In genomic region chr22:19478086-19478392, GRCh38 we compare ENCODE assay signal across 8 cellular contexts. TPM values are rescaled to one million over a fixed set of nuclear protein-coding genes. Genes with fewer than 3 reads are reported as not detected.
DNase-seq lines count a peak whose midpoint lies in the region; ATAC-seq and TF ChIP-seq lines count a peak whose summit lies in the region.

No MANE protein-coding gene starts in this region.

- H3K36me3 ChIP-seq in Panc1 (ENCODE audit: control insufficient read depth, insufficient read depth, low read length), result peaks cover 3% of the 10 kb centered on the region
- peaks cover 6% of the 10 kb centered on the region in 2 donors for H3K36me3 ChIP-seq in esophagus (ENCODE audit: control insufficient read depth in 2 of 2, insufficient read depth in 2 of 2, low read length in 1 of 2)
- peaks cover 21 to 25% of the 10 kb centered on the region in 2 experiments for H3K36me3 ChIP-seq in trophoblast cell (ENCODE audit: control insufficient read depth in 1 of 2, insufficient read depth in 2 of 2, low read length in 2 of 2)

- POLR2A ChIA-PET in Panc1 (lab: Charles Lee), result interaction anchor here (0.6 kb wide), 1 partner anchor 161 kb away, joined by 4 read pairs; no protein-coding TSS in a partner anchor

- no peak overlapping the region for H3K14ac ChIP-seq in trophoblast cell (ENCODE audit: low read length)

- no peak overlapping the region for H2BK12ac ChIP-seq in trophoblast cell (ENCODE audit: low read length)

- H3K4me1 Mint-ChIP-seq in Calu3 (ENCODE audit: low read depth, unreplicated experiment), result peaks cover 31% of the 10 kb centered on the region

- in situ Hi-C loops in Panc1 (cut with HindIII; ENCODE audit: low pct_unique_long_range_greater_than_20kb, low sequenced_read_pairs), result no loop called here

- H3K4me3 ChIP-seq in Panc1 (ENCODE audit: low read depth in 2 of 2, low read length in 2 of 2) (peak overlapping the region; percentile 89 to 93), esophagus (ENCODE audit: low read depth in 1 of 2, low read length in 2 of 2) (peak overlapping the region; percentile 17 to 81), trophoblast cell (ENCODE audit: low read depth, low read length) (no peak overlapping the region)

- H2BK5ac ChIP-seq in trophoblast cell (ENCODE audit: low read depth, low read length, poor library complexity), result no peak overlapping the region

- H2AK5ac ChIP-seq in trophoblast cell (ENCODE audit: low read length), result no peak overlapping the region

- ATAC-seq in Panc1 (no peak), esophagus mucosa (no peak), HG02981 (IDR thresholded peaks at IDR 0.05; ENCODE audit: unreplicated experiment) (no peak)

- H3K4ac ChIP-seq in trophoblast cell (ENCODE audit: low read depth, low read length), result peak overlapping the region; percentile 98

- H3K4me1 ChIP-seq in Panc1 (ENCODE audit: control insufficient read depth, insufficient read depth, low read length) (peaks cover 3% of the 10 kb centered on the region; the same call in 1 of the 2 replicates), esophagus (ENCODE audit: control insufficient read depth in 2 of 2, insufficient read depth in 2 of 2, low read length in 1 of 2) (peaks cover 0 to 4% of the 10 kb centered on the region in 2 donors), trophoblast cell (ENCODE audit: control insufficient read depth in 1 of 2, insufficient read depth in 2 of 2, low read length in 2 of 2) (peaks cover 4 to 7% of the 10 kb centered on the region in 2 experiments)

- H3K27me3 ChIP-seq in Panc1 (ENCODE audit: control insufficient read depth, insufficient read depth, low read length), result no peaks in the 10 kb centered on the region
- H3K27me3 ChIP-seq in esophagus (ENCODE audit: control insufficient read depth in 1 of 2, insufficient read depth in 2 of 2, low read length in 2 of 2), result no peaks in the 10 kb centered on the region
- no peaks in the 10 kb centered on the region for H3K27me3 ChIP-seq in trophoblast cell (ENCODE audit: insufficient read depth, low read length)

- TF ChIP-seq CTCF in Calu3 (IDR thresholded peaks at IDR 0.05; ENCODE audit: unreplicated experiment) (no peak), Panc1 (IDR thresholded peaks at IDR 0.05) (no peak)

- H3K79me2 ChIP-seq in trophoblast cell (ENCODE audit: control insufficient read depth, insufficient read depth, low read length, poor library complexity), result peaks cover 16% of the 10 kb centered on the region

- WGBS in esophagus, 2 donors, result 3 to 4% methylated on average over 5 of the region's 5 CpGs
- no CpG with 5 or more reads among the region's 5 CpGs for WGBS in trophoblast cell (ENCODE audit: extremely low coverage, insufficient coverage, insufficient read length)

- peak overlapping the region; percentile 50 for H3K23ac ChIP-seq in trophoblast cell (ENCODE audit: low read length)

- no peak overlapping the region for H4K91ac ChIP-seq in trophoblast cell (ENCODE audit: low read depth, low read length)

- peak overlapping the region; percentile 100 for H3K27ac ChIP-seq in Panc1 (ENCODE audit: low read length)
- peak overlapping the region in 1 of 2 donors; percentile 26 for H3K27ac ChIP-seq in esophagus (ENCODE audit: low read depth in 2 of 2, low read length in 1 of 2)
- H3K27ac ChIP-seq in trophoblast cell (ENCODE audit: low read depth, low read length), result no peak overlapping the region

- peak overlapping the region; percentile 80 for H3K4me3 Mint-ChIP-seq in Calu3 (ENCODE audit: low read depth, unreplicated experiment)

- H3K79me1 ChIP-seq in trophoblast cell (ENCODE audit: low read length), result peaks cover 9% of the 10 kb centered on the region

- CTCF ChIA-PET in Calu3 (lab: Charles Lee), result interaction anchor here (0.9 to 1.2 kb wide), 5 partner anchors 10 to 334 kb away, joined by 3 to 5 read pairs (median 3); partner anchors contain the start of genes ESS2 and SLC25A1
- CTCF ChIA-PET in Panc1 (lab: Charles Lee), result no interaction called here

- no peak for DNase-seq in Calu3
- DNase-seq in Panc1 (ENCODE audit: low read depth, low spot score), result no peak
- no peak for DNase-seq in trophoblast cell
- DNase-seq in HK-2 (ENCODE audit: unreplicated experiment), result no peak
- DNase-seq in effector CD8-positive, alpha-beta T cell (lab: John Stamatoyannopoulos, UW), result no peak

- peaks cover 47% of the 10 kb centered on the region for H3K36me3 Mint-ChIP-seq in Calu3 (ENCODE audit: insufficient read depth, unreplicated experiment)

- no peak overlapping the region for H3K18ac ChIP-seq in trophoblast cell (ENCODE audit: low read length)

- no peaks in the 10 kb centered on the region for H3K27me3 Mint-ChIP-seq in Calu3 (ENCODE audit: unreplicated experiment)

- H3K4me2 ChIP-seq in trophoblast cell (ENCODE audit: low read length), result peak overlapping the region; percentile 99

- BruUV-seq in Calu3 (replicated peaks; lab: Mats Ljungman, UMichigan) (TSS peak; percentile 50), Panc1 (replicated peaks; lab: Mats Ljungman, UMichigan) (no TSS peak)

- H2AFZ ChIP-seq in trophoblast cell (ENCODE audit: insufficient read depth, low read length, poor library complexity), result no peak overlapping the region

- intact Hi-C loops in Calu3 (cut with micrococcal nuclease; ENCODE audit: unreplicated experiment) (no loop called here), Panc1 (cut with micrococcal nuclease; ENCODE audit: unreplicated experiment) (no loop called here)

- H4K12ac ChIP-seq in trophoblast cell (ENCODE audit: low read depth, low read length), result no peak overlapping the region

- H2BK120ac ChIP-seq in trophoblast cell (ENCODE audit: insufficient read depth, low read length, poor library complexity), result no peak overlapping the region

- H3K9me3 Mint-ChIP-seq in Calu3 (ENCODE audit: low read depth, unreplicated experiment), result no peaks in the 10 kb centered on the region

- H4K8ac ChIP-seq in trophoblast cell (ENCODE audit: low read depth, low read length), result no peak overlapping the region

- H3K9me3 ChIP-seq in Panc1 (ENCODE audit: control insufficient read depth, insufficient read depth, low read depth, low read length) (no peaks in the 10 kb centered on the region), esophagus (ENCODE audit: control insufficient read depth in 2 of 2, insufficient read depth in 1 of 2, low read depth in 1 of 2, low read length in 1 of 2) (no peaks in the 10 kb centered on the region), trophoblast cell (ENCODE audit: insufficient read depth, low read depth, low read length) (no peaks in the 10 kb centered on the region)

- H3K27ac Mint-ChIP-seq in Calu3 (ENCODE audit: unreplicated experiment), result peak overlapping the region; percentile 100

- H3K9ac ChIP-seq in trophoblast cell (ENCODE audit: low read length), result no peak overlapping the region

RNA-seq across cellular contexts. Expression of gene UFD1, which starts 1.0 kb away (rescaled TPM):
- 87.8 and 95.7 TPM in 2 replicates for total RNA-seq in Calu3 (2022)
- 82.8 TPM for total RNA-seq in Panc1 (2021; ENCODE audit: unreplicated experiment)
- 124 TPM for polyA plus RNA-seq in Panc1 (2012; ENCODE audit: insufficient read length)
- polyA plus RNA-seq in esophagus, result 10 to 100 TPM; 59.7 to 78.3 TPM
- 132 TPM in 2 replicates for polyA plus RNA-seq in trophoblast cell (2013)
- 57.9 TPM for total RNA-seq in esophagus mucosa

RNA-seq across cellular contexts. Expression of gene CDC45, which starts 1.7 kb away (rescaled TPM):
- total RNA-seq in Calu3 (2022) (45.0 and 52.8 TPM in 2 replicates), Panc1 (2021; ENCODE audit: unreplicated experiment) (26.1 TPM), esophagus mucosa (10.0 TPM)
- 16.0 TPM for polyA plus RNA-seq in Panc1 (2012; ENCODE audit: insufficient read length)
- polyA plus RNA-seq in esophagus, result 10 to 100 TPM in 1 of 2 donors, 1 to 10 TPM in 1; 9.6 to 12.1 TPM
- polyA plus RNA-seq in trophoblast cell (2013), result 13.0 and 13.1 TPM in 2 replicates

RNA-seq across cellular contexts. Expression of gene C22orf39, which starts 30.5 kb away (rescaled TPM):
- total RNA-seq in Calu3 (2022) (15.7 and 17.7 TPM in 2 replicates), Panc1 (2021; ENCODE audit: unreplicated experiment) (20.5 TPM), esophagus mucosa (11.8 TPM)
- polyA plus RNA-seq in Panc1 (2012; ENCODE audit: insufficient read length), result 25.8 TPM
- polyA plus RNA-seq in esophagus, result 10 to 100 TPM; 17.4 to 19.1 TPM
- 17.3 and 18.3 TPM in 2 replicates for polyA plus RNA-seq in trophoblast cell (2013)

RNA-seq across cellular contexts. Expression of gene MRPL40, which starts 45.7 kb away (rescaled TPM):
- 38.0 and 38.6 TPM in 2 replicates for total RNA-seq in Calu3 (2022)
- total RNA-seq in Panc1 (2021; ENCODE audit: unreplicated experiment), result 36.3 TPM
- polyA plus RNA-seq in Panc1 (2012; ENCODE audit: insufficient read length), result 32.0 TPM
- polyA plus RNA-seq in esophagus, result 10 to 100 TPM; 27.9 to 46.2 TPM
- 22.4 and 23.6 TPM in 2 replicates for polyA plus RNA-seq in trophoblast cell (2013)
- total RNA-seq in esophagus mucosa, result 26.4 TPM

RNA-seq across cellular contexts. Expression of gene CLDN5, which starts 46.2 kb away (rescaled TPM):
- total RNA-seq in Calu3 (2022) (not detected in 2 replicates), Panc1 (2021; ENCODE audit: unreplicated experiment) (0.18 TPM), esophagus mucosa (10.4 TPM)
- polyA plus RNA-seq in Panc1 (2012; ENCODE audit: insufficient read length), result not detected
- polyA plus RNA-seq in esophagus, result 10 to 100 TPM in 1 of 2 donors, 1 to 10 TPM in 1; 8.5 to 48.3 TPM
- polyA plus RNA-seq in trophoblast cell (2013), result not detected in 2 replicates
